In the genomic region with DNA sequence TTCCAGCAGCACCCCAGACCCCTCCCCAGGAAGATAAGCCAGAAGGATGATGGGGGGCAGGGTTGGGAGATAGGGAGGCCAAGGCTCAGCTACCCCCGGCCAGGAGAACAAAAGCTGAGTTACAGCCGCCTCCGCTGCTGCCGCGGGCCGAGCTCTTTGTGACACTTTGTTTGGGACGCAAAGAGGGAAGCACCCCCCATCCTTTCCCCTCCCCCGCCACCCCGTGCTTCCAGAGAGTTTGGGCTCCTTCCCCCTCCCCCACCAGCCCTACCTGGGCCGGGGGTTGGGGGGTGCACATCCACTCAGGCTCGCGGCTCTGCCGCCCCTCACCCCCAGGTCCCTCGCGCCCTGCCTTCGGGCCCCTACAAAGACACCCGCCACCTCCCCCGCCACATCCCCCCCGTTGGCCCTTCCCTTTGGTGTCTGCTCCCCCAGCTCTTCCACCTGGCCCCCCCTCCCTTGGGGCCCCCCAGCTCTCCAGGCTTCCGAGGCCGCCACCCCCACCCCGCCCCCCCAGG, we compare ENCODE assay signal across 1 cellular context.
A peak's percentile ranks its signal among the peaks of the same experiment; 100 is the strongest.
TF ChIP-seq lines count a peak whose summit lies in the region.

No MANE protein-coding gene starts in this region.

TF ChIP-seq in H1, 55 proteins besides CTCF, POLR2A, EP300 and RAD21:
- TF ChIP-seq KDM4A (IDR thresholded peaks at IDR 0.05; ENCODE audit: low read depth, low read length, severe bottlenecking) (no peak), TAF1 (IDR thresholded peaks at IDR 0.05; ENCODE audit: low read depth, low read length) (peak; percentile 58; the same call in 1 of the 2 replicates)
